ENCODE assay signal across 25 cellular contexts in genomic region chr16:85781156-85781555, GRCh38. TPM values are rescaled to one million over a fixed set of nuclear protein-coding genes. Genes with fewer than 3 reads are reported as not detected.
"Had no signal": no experiment of that assay in that cellular context is flagged by ENCODE, and none has a peak within 500 bp of the region (broad histone marks: within the 10 kb centered on the region; RNA-seq: fewer than 3 reads in every experiment).

No MANE protein-coding gene starts in this region.

- H3K27me3 Mint-ChIP-seq: effector memory CD8-positive, alpha-beta T cell; naive B cell; natural killer cell treated with Interleukin-12 subunit alpha and Interleukin-12 subunit beta and Interleukin-15 and Interleukin-18, amount 100 ng/mL, for 72 hours; progenitor cell of endocrine pancreas; stimulated activated memory B cell treated with anti-CD40 and anti-IgM and Interleukin-4, amounts not matched to agents 10 μg/mL and 1 μg/mL and 100 μg/mL, for 72 hours had no signal

- H3K9me3 Mint-ChIP-seq: effector memory CD8-positive, alpha-beta T cell; immature natural killer cell; mesothelial cell of epicardium; naive B cell; natural killer cell treated with Interleukin-12 subunit alpha and Interleukin-12 subunit beta and Interleukin-15 and Interleukin-18, amount 100 ng/mL, for 72 hours; neural crest cell; stimulated activated memory B cell treated with anti-CD40 and anti-IgM and Interleukin-4, amounts not matched to agents 10 μg/mL and 1 μg/mL and 100 μg/mL, for 72 hours had no signal

- H3K4me1 Mint-ChIP-seq: mesothelial cell of epicardium, neural crest cell had no signal

- H3K9ac ChIP-seq: parathyroid adenoma had no signal

- H3K9me3 ChIP-seq: mucosa of descending colon, right atrium auricular region, sigmoid colon, testis, tibial nerve, upper lobe of left lung had no signal

- H3K27me3 ChIP-seq: right atrium auricular region, sigmoid colon, testis, tibial nerve, upper lobe of left lung had no signal

- DNase-seq: cortex of kidney; effector memory CD8-positive, alpha-beta T cell; immature natural killer cell; islet precursor cell; kidney glomerular epithelial cell; left ventricle myocardium superior; mesenchymal stem cell; mucosa of descending colon; naive B cell; stimulated activated CD4-positive, alpha-beta T cell treated with anti-CD3 and anti-CD28 coated beads, Interleukin-4, amount 100 ng/mL, for 4 hours; stimulated activated naive CD8-positive, alpha-beta T cell treated with anti-CD3 and anti-CD28 coated beads, Interleukin-15, Interleukin-2, amounts not matched to agents 100 U/mL and 50 U/mL, for 24 hours; testis had no signal

- H3K4me3 ChIP-seq: lung, mucosa of descending colon, right atrium auricular region, sigmoid colon, testis, tibial nerve, upper lobe of left lung had no signal

- ATAC-seq: effector memory CD8-positive, alpha-beta T cell; natural killer cell treated with Interleukin-12 subunit alpha and Interleukin-12 subunit beta and Interleukin-15 and Interleukin-18, amount 100 ng/mL, for 72 hours; stimulated activated memory B cell treated with anti-CD40 and anti-IgM and Interleukin-4, amounts not matched to agents 10 μg/mL and 1 μg/mL and 100 μg/mL, for 72 hours; stimulated activated naive CD8-positive, alpha-beta T cell treated with anti-CD3 and anti-CD28 coated beads, Interleukin-15, Interleukin-2, amounts not matched to agents 100 U/mL and 50 U/mL, for 24 hours had no signal

- H2AFZ ChIP-seq: parathyroid adenoma had no signal

- H3K27ac ChIP-seq: parathyroid adenoma, right atrium auricular region, testis, tibial nerve had no signal

- FAIRE-seq: frontal cortex, urothelium cell line had no signal

- H3K27ac Mint-ChIP-seq: effector memory CD8-positive, alpha-beta T cell; immature natural killer cell; mesothelial cell of epicardium; natural killer cell treated with Interleukin-12 subunit alpha and Interleukin-12 subunit beta and Interleukin-15 and Interleukin-18, amount 100 ng/mL, for 72 hours; progenitor cell of endocrine pancreas; stimulated activated memory B cell treated with anti-CD40 and anti-IgM and Interleukin-4, amounts not matched to agents 10 μg/mL and 1 μg/mL and 100 μg/mL, for 72 hours had no signal

- H3K4me1 ChIP-seq: testis had no signal

- H3K4me3 Mint-ChIP-seq: effector memory CD8-positive, alpha-beta T cell; immature natural killer cell; mesothelial cell of epicardium; naive B cell; natural killer cell treated with Interleukin-12 subunit alpha and Interleukin-12 subunit beta and Interleukin-15 and Interleukin-18, amount 100 ng/mL, for 72 hours; neural crest cell; stimulated activated memory B cell treated with anti-CD40 and anti-IgM and Interleukin-4, amounts not matched to agents 10 μg/mL and 1 μg/mL and 100 μg/mL, for 72 hours had no signal

RNA-seq across cellular contexts. Expression of gene C16orf74, which starts 30.3 kb away (rescaled TPM):
- total RNA-seq: natural killer cell treated with Interleukin-12 subunit alpha and Interleukin-12 subunit beta and Interleukin-15 and Interleukin-18, amount 100 ng/mL, for 72 hours had no signal
